ENCODE assay signal across 8 cellular contexts in genomic region chr14:49867831-49868719, GRCh38. TPM values are rescaled to one million over a fixed set of nuclear protein-coding genes. Genes with fewer than 3 reads are reported as not detected.
DNase-seq lines count a peak whose midpoint lies in the region; ATAC-seq and TF ChIP-seq lines count a peak whose summit lies in the region.

No MANE protein-coding gene starts in this region.

- H3K36me3 Mint-ChIP-seq in natural killer cell: no peaks in the 10 kb centered on the region
- H3K36me3 Mint-ChIP-seq in stimulated activated naive B cell treated with anti-CD40 and anti-IgM and Interleukin-4, amounts not matched to agents 10 μg/mL and 1 μg/mL and 100 μg/mL, for 72 hours: peaks cover 1 to 6% of the 10 kb centered on the region in 2 donors

- peak; percentile 86 to 97 (median 92) for ATAC-seq in natural killer cell
- ATAC-seq in stimulated activated naive B cell treated with anti-CD40 and anti-IgM and Interleukin-4, amounts not matched to agents 10 μg/mL and 1 μg/mL and 100 μg/mL, for 72 hours (replicated peaks): peak; percentile 87 to 89

- peak; percentile 96 for DNase-seq in EL
- DNase-seq in H4 (ENCODE audit: low spot score): peak; percentile 86
- peak; percentile 90 for DNase-seq in LHCN-M2 (ENCODE audit: low read depth)
- peak; percentile 94 for DNase-seq in RKO (ENCODE audit: low spot score)
- peak; percentile 97 to 98 for DNase-seq in activated T-helper 1 cell treated with anti-CD3 and anti-CD28 coated beads, Interleukin-2, amount 50 U/mL, for 16 hours (ENCODE audit: low read depth in 1 of 2, low spot score in 1 of 2)
- DNase-seq in fibroblast of mammary gland (ENCODE audit: low read depth): peak; percentile 95
- DNase-seq in natural killer cell: peak; percentile 94
- DNase-seq in stimulated activated naive B cell treated with anti-CD40 and anti-IgM and Interleukin-4, amounts not matched to agents 10 μg/mL and 1 μg/mL and 100 μg/mL, for 72 hours: peak; percentile 95

- intact Hi-C loops in natural killer cell (cut with micrococcal nuclease): loop anchor here (1.0 to 5.0 kb wide), 4 partner anchors 24 to 664 kb away; partner anchors contain the start of gene MAP4K5

- H3K4me3 ChIP-seq in fibroblast of mammary gland (ENCODE audit: control insufficient read depth, low read depth, low read length): peak overlapping the region; percentile 57

- H3K9me3 Mint-ChIP-seq in natural killer cell: no peaks in the 10 kb centered on the region
- peaks cover 1 to 4% of the 10 kb centered on the region in 2 donors for H3K9me3 Mint-ChIP-seq in stimulated activated naive B cell treated with anti-CD40 and anti-IgM and Interleukin-4, amounts not matched to agents 10 μg/mL and 1 μg/mL and 100 μg/mL, for 72 hours

- peak overlapping the region; percentile 92 for H3K4me3 Mint-ChIP-seq in natural killer cell
- peak overlapping the region; percentile 89 to 96 for H3K4me3 Mint-ChIP-seq in stimulated activated naive B cell treated with anti-CD40 and anti-IgM and Interleukin-4, amounts not matched to agents 10 μg/mL and 1 μg/mL and 100 μg/mL, for 72 hours

- TF ChIP-seq CTCF in fibroblast of mammary gland (conservative IDR thresholded peaks at IDR 0.05; ENCODE audit: control insufficient read depth, insufficient read depth, low read depth, low read length): no peak
- TF ChIP-seq CTCF in natural killer cell (IDR thresholded peaks at IDR 0.05): no peak

- H3K4me1 Mint-ChIP-seq in natural killer cell: peaks cover 15 to 18% of the 10 kb centered on the region in 2 donors
- peaks cover 13 to 35% of the 10 kb centered on the region in 2 donors for H3K4me1 Mint-ChIP-seq in stimulated activated naive B cell treated with anti-CD40 and anti-IgM and Interleukin-4, amounts not matched to agents 10 μg/mL and 1 μg/mL and 100 μg/mL, for 72 hours

- peak overlapping the region; percentile 94 to 100 for H3K27ac Mint-ChIP-seq in natural killer cell
- H3K27ac Mint-ChIP-seq in stimulated activated naive B cell treated with anti-CD40 and anti-IgM and Interleukin-4, amounts not matched to agents 10 μg/mL and 1 μg/mL and 100 μg/mL, for 72 hours: peak overlapping the region; percentile 97

- H3K27me3 Mint-ChIP-seq in natural killer cell (ENCODE audit: low read depth in 2 of 2): no peaks in the 10 kb centered on the region
- no peaks in the 10 kb centered on the region for H3K27me3 Mint-ChIP-seq in stimulated activated naive B cell treated with anti-CD40 and anti-IgM and Interleukin-4, amounts not matched to agents 10 μg/mL and 1 μg/mL and 100 μg/mL, for 72 hours

RNA-seq across cellular contexts. Expression of gene NEMF, which starts 15.5 kb away (rescaled TPM):
- 30.3 and 31.7 TPM in 2 replicates for total RNA-seq in H4 (2014; rRNA removed; shearing (Covaris generic))
- total RNA-seq in LHCN-M2 (2014; rRNA removed) (37.3 and 49.0 TPM in 2 replicates), natural killer cell (100 to 1,000 TPM; 120 to 126 (median 122) TPM)
- 14.0 TPM for polyA plus RNA-seq in LHCN-M2 (2012)

RNA-seq across cellular contexts. Expression of gene ARF6, which starts 24.8 kb away (rescaled TPM):
- total RNA-seq in H4 (2014; rRNA removed; shearing (Covaris generic)): 20.8 and 32.7 TPM in 2 replicates
- total RNA-seq in LHCN-M2 (2014; rRNA removed) (67.7 and 73.2 TPM in 2 replicates), natural killer cell (100 to 1,000 TPM; 124 to 132 (median 128) TPM)
- 42.5 TPM for polyA plus RNA-seq in LHCN-M2 (2012)

Comparison
In these comparisons a context has a peak if more than half of its experiments do, and no peak if none do; other contexts are left out.
1. Peak in every context shown above with its lines: DNase-seq, ATAC-seq and H3K4me3 ChIP-seq.